In genomic region chr6:136609878-136610706, GRCh38 we compare ENCODE assay signal across 8 cellular contexts. TPM values are rescaled to one million over a fixed set of nuclear protein-coding genes. Genes with fewer than 3 reads are reported as not detected.
DNase-seq lines count a peak whose midpoint lies in the region; ATAC-seq, FAIRE-seq and TF ChIP-seq lines count a peak whose summit lies in the region.

No MANE protein-coding gene starts in this region.

- no peak for TF ChIP-seq CTCF in A549 (IDR thresholded peaks at IDR 0.05)
- TF ChIP-seq CTCF in GM23338 (conservative IDR thresholded peaks at IDR 0.05; ENCODE audit: low read depth in 2 of 2): no peak
- no peak for TF ChIP-seq CTCF in epithelial cell of esophagus (IDR thresholded peaks at IDR 0.05; ENCODE audit: insufficient read depth, low read depth, low read length, missing control alignments)

- TF ChIP-seq POLR2A in A549 (IDR thresholded peaks at IDR 0.05; ENCODE audit: low read length): no peak

- no peak overlapping the region for H3K4me3 ChIP-seq in A549
- H3K4me3 ChIP-seq in GM23338: no peak overlapping the region
- H3K4me3 ChIP-seq in epithelial cell of esophagus (ENCODE audit: low read length): no peak overlapping the region

- no peaks in the 10 kb centered on the region; the same call in 2 of the 3 replicates for H3K36me3 Mint-ChIP-seq in GM23338 (ENCODE audit: low read depth)

- FAIRE-seq in A549 (lab: Jason Lieb, UNC): peak; percentile 76

- CTCF ChIA-PET in A549 (lab: Yijun Ruan, JAX): interaction anchor here (0.6 to 1.0 kb wide), 2 partner anchors 182 kb away, joined by 3 read pairs; partner anchors contain the start of gene MAP3K5

- H3K4me1 ChIP-seq in A549 (peaks cover 59% of the 10 kb centered on the region), GM23338 (ENCODE audit: insufficient read depth) (peaks cover 37% of the 10 kb centered on the region)

- H3K79me2 ChIP-seq in GM23338 (replicated peaks; ENCODE audit: insufficient read depth): no peaks in the 10 kb centered on the region

- POLR2A ChIA-PET in A549 (lab: Yijun Ruan, JAX): interaction anchor here (0.7 kb wide), 3 partner anchors 10 to 182 kb away, joined by 3 to 4 read pairs (median 3); partner anchors contain the start of gene MAP3K5

- H3F3A ChIP-seq in GM23338 (replicated peaks; ENCODE audit: low read depth): no peaks in the 10 kb centered on the region

- H3K27ac Mint-ChIP-seq in GM23338: peak overlapping the region; percentile 49

- H4K20me1 ChIP-seq in GM23338 (replicated peaks; ENCODE audit: insufficient read depth): no peaks in the 10 kb centered on the region

- H2AFZ ChIP-seq in GM23338: no peak overlapping the region

- H3K4me3 Mint-ChIP-seq in GM23338: no peak overlapping the region

- no peaks in the 10 kb centered on the region for H3K9me3 Mint-ChIP-seq in GM23338

- peaks cover 7% of the 10 kb centered on the region for H3K27me3 Mint-ChIP-seq in GM23338 (ENCODE audit: insufficient read depth, low read depth, poor library complexity)

- H3K9me2 ChIP-seq in GM23338 (ENCODE audit: insufficient read depth): no peaks in the 10 kb centered on the region

- TF ChIP-seq RAD21 in A549 (conservative IDR thresholded peaks at IDR 0.05 in 1 of 2, IDR thresholded peaks at IDR 0.05 in 1 of 2): 0 out of 5 replicates have a peak, but pooled peaks of 1 of the 2 experiments have one; percentile 14

- TF ChIP-seq EP300 in A549 (IDR thresholded peaks at IDR 0.05): peak; percentile 55 to 57; a peak in 2 of 5 replicates

- no peaks in the 10 kb centered on the region for H3K36me3 ChIP-seq in GM23338 (ENCODE audit: insufficient read depth)

- peaks cover 29% of the 10 kb centered on the region for H3K4me1 Mint-ChIP-seq in GM23338

- ATAC-seq in A549 (peak; percentile 95 to 97), GM23338 (no peak), HG03342 (IDR thresholded peaks at IDR 0.05; ENCODE audit: unreplicated experiment) (no peak)

- WGBS in A549 (ENCODE audit: missing lambda C conversion rate): 25% methylated on average over 4 of the region's 4 CpGs

- H3K9me3 ChIP-seq in A549: no peaks in the 10 kb centered on the region

- no peaks in the 10 kb centered on the region for H3K27me3 ChIP-seq in GM23338 (ENCODE audit: insufficient read depth)

- H3K27ac ChIP-seq in A549: peak overlapping the region; percentile 73 to 87
- peak overlapping the region; percentile 18; the same call in 1 of the 2 replicates for H3K27ac ChIP-seq in GM23338 (ENCODE audit: low read depth)

- H3K4me2 ChIP-seq in A549 (peak overlapping the region; percentile 73), GM23338 (0 out of 2 replicates have a peak overlapping the region, but pooled peaks have one; percentile 9)

- DNase-seq in A549 (ENCODE audit: low read depth in 1 of 2, low spot score in 1 of 2) (peak; percentile 83 to 96), GM23338 (ENCODE audit: low spot score) (peak; percentile 27), RPMI7951 (ENCODE audit: low read depth) (peak; percentile 99), epithelial cell of esophagus (ENCODE audit: low read depth) (peak; percentile 98), myocyte (ENCODE audit: low read depth) (peak; percentile 89), NCI-H1092 treated with DMSO at 0.1 percent for 48 hours (lab: John Stamatoyannopoulos, UW) (no peak), HuH-7 (ENCODE audit: low spot score) (no peak)

TF ChIP-seq in A549, 52 proteins besides CTCF, POLR2A, EP300 and RAD21 (continues in another document):
- no peak for TF ChIP-seq MYC (IDR thresholded peaks at IDR 0.05; ENCODE audit: borderline replicate concordance, low read length)
- peak; percentile 65 to 87; a peak in 2 of 5 replicates for TF ChIP-seq JUN (IDR thresholded peaks at IDR 0.05)
- TF ChIP-seq FOSL2 (IDR thresholded peaks at IDR 0.05): peak; percentile 94
- TF ChIP-seq FOSL2 (CRISPR knock-in tag; IDR thresholded peaks at IDR 0.05): peak; percentile 96
- TF ChIP-seq CEBPB (IDR thresholded peaks at IDR 0.05): peak in 1 of 2 experiments; percentile 76; a peak in 2 of 4 replicates
- no peak for TF ChIP-seq PHF8 (IDR thresholded peaks at IDR 0.05; ENCODE audit: borderline replicate concordance, low read depth)
- TF ChIP-seq BCL3 (IDR thresholded peaks at IDR 0.05): peak; percentile 72; the same call in 2 of the 3 replicates
- no peak for TF ChIP-seq TFCP2L1 (CRISPR knock-in tag; IDR thresholded peaks at IDR 0.05)
- TF ChIP-seq NFE2L2 (conservative IDR thresholded peaks at IDR 0.05; ENCODE audit: low read length): no peak
- TF ChIP-seq CHD4 (IDR thresholded peaks at IDR 0.05; ENCODE audit: borderline replicate concordance): no peak
- TF ChIP-seq SMC3 (IDR thresholded peaks at IDR 0.05): peak; percentile 9; the same call in 1 of the 3 replicates
- no peak for TF ChIP-seq HOXB5 (CRISPR knock-in tag; IDR thresholded peaks at IDR 0.05)
- peak; percentile 84; the same call in 1 of the 2 replicates for TF ChIP-seq GATA3 (IDR thresholded peaks at IDR 0.05; ENCODE audit: borderline replicate concordance)
- no peak for TF ChIP-seq CHD2 (IDR thresholded peaks at IDR 0.05; ENCODE audit: low read length, partially characterized antibody)
- TF ChIP-seq MAX (IDR thresholded peaks at IDR 0.05): peak; percentile 53; the same call in 1 of the 2 replicates
- TF ChIP-seq JUNB (IDR thresholded peaks at IDR 0.05): peak; percentile 94

TF ChIP-seq in GM23338, 12 proteins besides CTCF, POLR2A, EP300 and RAD21 (continues in another document):
- TF ChIP-seq ZNF462 (CRISPR knock-in tag; IDR thresholded peaks at IDR 0.05) (no peak), NANOG (IDR thresholded peaks at IDR 0.05; ENCODE audit: borderline replicate concordance) (no peak), CREB1 (CRISPR knock-in tag; IDR thresholded peaks at IDR 0.05; ENCODE audit: low read depth) (no peak)

RNA-seq across cellular contexts. Expression of gene MAP7, which starts 59.9 kb away (rescaled TPM):
- polyA plus RNA-seq in A549 (2011; rRNA removed) (49.0 and 64.5 TPM in 2 replicates), A549 (2017; fragmentation: RNase III; extraction: RNeasy Plus Mini Kit Qiagen cat#74134 plus additional on column Dnase treatment) (49.5 to 65.0 TPM (median 60.6 TPM) in 3 replicates), GM23338 (2016; fragmentation: Nextera tagmentation; extraction: Ambion mirVana) (43.2 and 44.7 TPM in 2 replicates)
- polyA plus RNA-seq in A549 (2012; cell fraction: cytosol; rRNA removed): 36.9 and 38.4 TPM in 2 replicates
- 41.6 and 44.1 TPM in 2 replicates for polyA plus RNA-seq in A549 (2012; cell fraction: nucleus; rRNA removed)
- 27.1 and 28.1 TPM in 2 replicates for polyA minus RNA-seq in A549 (2011; rRNA and poly(A)+ RNA removed)
- total RNA-seq in GM23338 (2014; rRNA removed; shearing (Covaris generic)): 47.8 and 49.2 TPM in 2 replicates
- 0.24 TPM in 1 of 2 replicates, not detected in the other for total RNA-seq in RPMI7951 (2014; rRNA removed; shearing (Covaris generic))
- total RNA-seq in myocyte: 0.40 and 0.52 TPM in 2 replicates
- 0.28 TPM for polyA plus RNA-seq in myocyte (2012)

Comparison
In these comparisons a context has a peak if more than half of its experiments do, and no peak if none do; other contexts are left out.
1. ATAC-seq: peak in A549 (2 of 2); none in GM23338 (single experiment) and HG03342 (single experiment).
2. DNase-seq: peak in A549 (2 of 2), GM23338 (single experiment), RPMI7951 (single experiment), epithelial cell of esophagus (single experiment) and myocyte (single experiment); none in NCI-H1092 treated with DMSO at 0.1 percent for 48 hours (single experiment) and HuH-7 (single experiment).
3. RNA of gene MAP7, which starts 59.9 kb away (total RNA-seq): 47.8 to 49.2 TPM in GM23338; 0.40 to 0.52 TPM in myocyte and 0.24 TPM in RPMI7951; every median in the first group is over 10 times any median in the second.